9 cellular contexts compared by ENCODE assay signal in the genomic region with DNA sequence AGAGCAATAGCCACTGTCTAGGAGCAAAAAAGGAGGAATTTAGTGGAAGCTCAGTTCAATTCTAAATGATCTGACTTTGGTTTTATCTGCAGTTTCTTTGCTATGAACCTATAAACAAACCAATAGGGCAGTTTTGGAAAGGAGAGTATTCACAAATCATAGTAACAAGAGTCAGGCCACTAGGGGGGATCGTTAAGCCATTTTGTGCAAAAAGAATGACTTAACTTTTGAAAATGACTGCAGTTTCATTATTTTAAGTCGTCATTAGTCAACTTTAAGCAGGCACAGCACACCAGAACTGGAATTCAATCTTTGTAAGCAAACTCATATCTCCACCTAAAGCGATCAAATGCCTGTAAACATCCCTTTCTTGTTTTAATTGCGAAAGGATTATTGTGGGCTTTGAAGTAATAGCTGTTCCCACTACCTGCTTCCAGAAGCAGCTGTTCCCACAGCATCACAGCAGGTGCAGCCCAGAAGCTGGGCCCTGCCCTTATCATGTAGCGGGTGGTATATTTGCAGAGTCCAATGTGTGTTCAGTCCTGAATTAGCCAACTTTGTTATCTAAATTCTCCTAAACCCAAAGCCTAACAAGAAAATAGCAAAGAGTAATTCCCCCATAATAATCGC. TPM values are rescaled to one million over a fixed set of nuclear protein-coding genes. Genes with fewer than 3 reads are reported as not detected.
DNase-seq lines count a peak whose midpoint lies in the region; ATAC-seq, FAIRE-seq and TF ChIP-seq lines count a peak whose summit lies in the region.
"Had no signal": no experiment of that assay in that cellular context is flagged by ENCODE, and none has a peak within 500 bp of the region (broad histone marks: within the 10 kb centered on the region; RNA-seq: fewer than 3 reads in every experiment).

No MANE protein-coding gene starts in this region.

- no peak for TF ChIP-seq POLR2A in suprapubic skin (IDR thresholded peaks at IDR 0.05)

- no peaks in the 10 kb centered on the region for H3K36me3 ChIP-seq in suprapubic skin
- H3K36me3 ChIP-seq: SJCRH30 had no signal

- DNase-seq in activated CD4-positive, alpha-beta T cell treated with anti-CD3 and anti-CD28 coated beads for 48 hours = peak; percentile 32
- no peak for DNase-seq in activated CD4-positive, alpha-beta T cell treated with anti-CD3 and anti-CD28 coated beads, Interleukin-2, amount 50 U/mL, for 1 hour
- peak; percentile 57 to 89 (median 74) for DNase-seq in NCI-H1417 (lab: John Stamatoyannopoulos, UW)
- peak; percentile 35 to 42 for DNase-seq in cardiac fibroblast (ENCODE audit: low read depth in 2 of 2)
- DNase-seq in renal cortical epithelial cell (ENCODE audit: low read depth) = peak; percentile 16
- DNase-seq in GM19239 (ENCODE audit: insufficient read length, low spot score) = no peak
- DNase-seq in suprapubic skin (ENCODE audit: low spot score in 2 of 2) = no peak
- DNase-seq: SJCRH30 had no signal

- 59% methylated on average over 6 of the region's 6 CpGs for WGBS in suprapubic skin

- no peak overlapping the region for H3K27ac ChIP-seq in suprapubic skin
- H3K27ac ChIP-seq: SJCRH30 had no signal

- TF ChIP-seq EP300 in suprapubic skin (IDR thresholded peaks at IDR 0.05) = no peak

- peak; percentile 20 for TF ChIP-seq CTCF in cardiac fibroblast (IDR thresholded peaks at IDR 0.05; ENCODE audit: low read depth, low read length)
- TF ChIP-seq CTCF in suprapubic skin (IDR thresholded peaks at IDR 0.05) = no peak

- H3K9me3 ChIP-seq in suprapubic skin = no peaks in the 10 kb centered on the region
- H3K9me3 ChIP-seq: SJCRH30 had no signal

- H3K4me1 ChIP-seq in suprapubic skin = no peaks in the 10 kb centered on the region
- H3K4me1 ChIP-seq: SJCRH30 had no signal

- ATAC-seq in HG03520 (IDR thresholded peaks at IDR 0.05; ENCODE audit: unreplicated experiment) = no peak

- no peak overlapping the region for H3K4me3 ChIP-seq in cardiac fibroblast (replicated peaks in 1 of 2; ENCODE audit: low read depth in 2 of 2, low read length in 2 of 2)
- H3K4me3 ChIP-seq in suprapubic skin = no peak overlapping the region
- H3K4me3 ChIP-seq: SJCRH30 had no signal

- no peak for FAIRE-seq in GM19239 (lab: Jason Lieb, UNC)

- H3K27me3 ChIP-seq in suprapubic skin = no peaks in the 10 kb centered on the region

RNA-seq across cellular contexts. Expression of a gene that starts 51.5 kb away (rescaled TPM):
- total RNA-seq in renal cortical epithelial cell (not detected in 2 replicates), suprapubic skin (10 to 100 TPM in 3 of 4 donors, 1 to 10 TPM in 1; 9.8 to 25.1 (median 17.3) TPM)
- total RNA-seq: SJCRH30 had no signal

RNA-seq across cellular contexts. Expression of a gene that starts 59.2 kb away (rescaled TPM):
- total RNA-seq in renal cortical epithelial cell (16.1 and 24.0 TPM in 2 replicates), suprapubic skin (1 to 10 TPM; 2.0 to 4.2 (median 2.8) TPM)

Comparison
In these comparisons a context has a peak if more than half of its experiments do, and no peak if none do; other contexts are left out.
1. DNase-seq: peak in activated CD4-positive, alpha-beta T cell treated with anti-CD3 and anti-CD28 coated beads for 48 hours (single experiment), NCI-H1417 (3 of 3), cardiac fibroblast (2 of 2) and renal cortical epithelial cell (single experiment); none in activated CD4-positive, alpha-beta T cell treated with anti-CD3 and anti-CD28 coated beads, Interleukin-2, amount 50 U/mL, for 1 hour (single experiment), GM19239 (single experiment) and suprapubic skin (0 of 2).
2. RNA of a gene that starts 51.5 kb away (total RNA-seq): 9.8 to 25.1 TPM in suprapubic skin; not detected in renal cortical epithelial cell; every median in the first group is over 10 times any median in the second.